In the genomic region with DNA sequence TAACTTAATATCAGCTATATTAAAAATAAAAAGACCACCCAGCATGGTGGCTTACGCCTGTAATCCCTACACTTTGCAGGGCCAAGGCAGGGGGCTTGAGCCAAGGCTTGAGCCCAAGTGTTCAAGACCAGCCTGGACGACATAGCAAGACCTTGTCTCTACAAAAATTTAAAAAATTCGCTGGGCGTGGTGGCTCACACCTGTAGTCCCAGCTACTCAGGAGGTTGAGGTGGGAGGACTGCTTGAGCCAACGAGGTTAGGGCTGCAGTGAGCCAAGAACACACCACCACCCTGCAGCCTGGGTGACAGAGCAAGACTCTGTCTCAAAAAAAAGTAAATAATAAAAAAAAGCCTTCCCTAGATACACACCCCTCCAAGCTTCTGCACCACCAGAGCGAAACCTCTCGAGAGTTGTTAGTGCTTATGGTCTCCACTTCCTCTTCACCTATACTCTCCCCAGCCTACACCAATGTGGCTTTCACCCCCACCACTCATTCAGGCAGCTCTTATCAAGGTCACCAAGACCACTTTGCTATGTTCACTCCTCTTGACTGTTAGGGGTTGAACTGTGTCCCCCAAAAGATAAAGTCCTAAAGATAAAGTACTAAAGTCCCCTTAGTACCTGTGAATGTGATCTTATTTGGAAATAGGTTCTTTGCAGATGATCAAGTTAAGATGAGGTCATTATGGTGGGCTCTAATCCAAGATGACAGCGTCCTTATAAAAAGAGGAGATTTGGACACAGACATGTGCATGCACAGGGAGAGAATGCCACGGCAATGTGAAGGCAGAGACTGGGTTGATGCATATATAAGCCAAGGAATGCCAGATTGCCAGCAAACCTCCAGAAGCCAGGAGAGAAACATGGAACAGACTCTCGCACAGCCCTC, we compare ENCODE assay signal across 8 cellular contexts. TPM values are rescaled to one million over a fixed set of nuclear protein-coding genes. Genes with fewer than 3 reads are reported as not detected.
A peak's percentile ranks its signal among the peaks of the same experiment; 100 is the strongest.
DNase-seq lines count a peak whose midpoint lies in the region; ATAC-seq and TF ChIP-seq lines count a peak whose summit lies in the region.

No MANE protein-coding gene starts in this region.

- TF ChIP-seq CTCF in Caco-2 (IDR thresholded peaks at IDR 0.05; ENCODE audit: insufficient read depth in 1 of 2, low read depth in 1 of 2, low read length in 1 of 2, severe bottlenecking in 1 of 2, unreplicated experiment in 1 of 2) (no peak), mammary epithelial cell (conservative IDR thresholded peaks at IDR 0.05 in 1 of 2, IDR thresholded peaks at IDR 0.05 in 1 of 2; ENCODE audit: extremely low read depth in 1 of 2, insufficient read depth in 1 of 2, low read depth in 1 of 2, low read length in 2 of 2) (no peak)
- TF ChIP-seq CTCF in CD8-positive, alpha-beta T cell (IDR thresholded peaks at IDR 0.05): no peak

- in situ Hi-C loops in mammary epithelial cell (cut with MboI; ENCODE audit: low sequenced_read_pairs in 2 of 2): no loop called here

- no peaks in the 10 kb centered on the region for H3K9me3 ChIP-seq in Caco-2
- H3K9me3 ChIP-seq in mammary epithelial cell (replicated peaks; ENCODE audit: insufficient read depth, low read length): no peaks in the 10 kb centered on the region
- H3K9me3 ChIP-seq in CD8-positive, alpha-beta T cell (ENCODE audit: low read length): no peaks in the 10 kb centered on the region

- peaks cover 8% of the 10 kb centered on the region for H3K36me3 Mint-ChIP-seq in Caco-2 (ENCODE audit: insufficient read depth, unreplicated experiment)
- peaks cover 5% of the 10 kb centered on the region for H3K36me3 Mint-ChIP-seq in natural killer cell treated with Interleukin-12 subunit alpha and Interleukin-12 subunit beta and Interleukin-15 and Interleukin-18, amount 100 ng/mL, for 72 hours
- peaks cover 11% of the 10 kb centered on the region for H3K36me3 Mint-ChIP-seq in CD8-positive, alpha-beta T cell

- no peak for DNase-seq in Caco-2
- DNase-seq in mammary epithelial cell: no peak
- no peak for DNase-seq in natural killer cell treated with Interleukin-12 subunit alpha and Interleukin-12 subunit beta and Interleukin-15 and Interleukin-18, amount 100 ng/mL, for 72 hours (ENCODE audit: low spot score)
- no peak for DNase-seq in DMS114 treated with DMSO at 0.1 percent for 48 hours (lab: John Stamatoyannopoulos, UW; ENCODE audit: unreplicated experiment)
- no peak for DNase-seq in CD8-positive, alpha-beta T cell
- DNase-seq in effector CD8-positive, alpha-beta T cell (lab: John Stamatoyannopoulos, UW): no peak
- no peak for DNase-seq in NCI-H2227 treated with DMSO at 0.1 percent for 48 hours (lab: John Stamatoyannopoulos, UW)

- no peaks in the 10 kb centered on the region for H3K27me3 Mint-ChIP-seq in Caco-2 (ENCODE audit: insufficient read depth, unreplicated experiment)
- no peaks in the 10 kb centered on the region for H3K27me3 Mint-ChIP-seq in natural killer cell treated with Interleukin-12 subunit alpha and Interleukin-12 subunit beta and Interleukin-15 and Interleukin-18, amount 100 ng/mL, for 72 hours
- H3K27me3 Mint-ChIP-seq in CD8-positive, alpha-beta T cell (ENCODE audit: low read depth): no peaks in the 10 kb centered on the region

- H3K4me1 ChIP-seq in Caco-2 (peaks cover 18% of the 10 kb centered on the region), mammary epithelial cell (ENCODE audit: insufficient read depth, low read length) (peaks cover 36% of the 10 kb centered on the region)
- H3K4me1 ChIP-seq in CD8-positive, alpha-beta T cell (ENCODE audit: insufficient read depth, low read length): no peaks in the 10 kb centered on the region

- peak overlapping the region; percentile 7 for H2AFZ ChIP-seq in mammary epithelial cell (ENCODE audit: low read depth, low read length)

- peak overlapping the region; percentile 96 for H3K27ac ChIP-seq in mammary epithelial cell (ENCODE audit: insufficient read depth, low read depth, low read length)
- H3K27ac ChIP-seq in CD8-positive, alpha-beta T cell (ENCODE audit: low read depth, low read length): no peak overlapping the region

- dilution Hi-C loops in mammary epithelial cell (cut with HindIII; ENCODE audit: low sequenced_read_pairs): no loop called here

- no peaks in the 10 kb centered on the region for H3K79me2 ChIP-seq in mammary epithelial cell (ENCODE audit: insufficient read depth, low read length)

- peaks cover 24% of the 10 kb centered on the region for H3K4me1 Mint-ChIP-seq in Caco-2 (ENCODE audit: low read depth, unreplicated experiment)
- peaks cover 41 to 44% of the 10 kb centered on the region in 2 donors for H3K4me1 Mint-ChIP-seq in natural killer cell treated with Interleukin-12 subunit alpha and Interleukin-12 subunit beta and Interleukin-15 and Interleukin-18, amount 100 ng/mL, for 72 hours (ENCODE audit: low read depth in 2 of 2)
- H3K4me1 Mint-ChIP-seq in CD8-positive, alpha-beta T cell (ENCODE audit: low read depth): peaks cover 10% of the 10 kb centered on the region

- H3K27me3 ChIP-seq in Caco-2 (replicated peaks; ENCODE audit: control insufficient read depth, insufficient read depth, low read length) (no peaks in the 10 kb centered on the region), mammary epithelial cell (ENCODE audit: insufficient read depth, low read length) (no peaks in the 10 kb centered on the region)
- H3K27me3 ChIP-seq in CD8-positive, alpha-beta T cell (ENCODE audit: insufficient read depth, low read length): no peaks in the 10 kb centered on the region

- no peaks in the 10 kb centered on the region; the same call in 1 of the 2 replicates for H3K36me3 ChIP-seq in Caco-2 (ENCODE audit: control insufficient read depth, insufficient read depth, low read length)
- no peaks in the 10 kb centered on the region for H3K36me3 ChIP-seq in mammary epithelial cell (ENCODE audit: insufficient read depth, low read length)
- H3K36me3 ChIP-seq in CD8-positive, alpha-beta T cell (ENCODE audit: insufficient read depth, low read length): no peaks in the 10 kb centered on the region

- ATAC-seq in HG03342 (IDR thresholded peaks at IDR 0.05; ENCODE audit: unreplicated experiment): peak; percentile 75
- no peak for ATAC-seq in natural killer cell treated with Interleukin-12 subunit alpha and Interleukin-12 subunit beta and Interleukin-15 and Interleukin-18, amount 100 ng/mL, for 72 hours
- no peak for ATAC-seq in CD8-positive, alpha-beta T cell

- peak overlapping the region; percentile 82 for H3K9ac ChIP-seq in mammary epithelial cell (ENCODE audit: insufficient read depth, low read length)

- intact Hi-C loops in Caco-2 (cut with micrococcal nuclease; ENCODE audit: unreplicated experiment) (no loop called here), mammary epithelial cell (cut with micrococcal nuclease) (no loop called here)
- intact Hi-C loops in CD8-positive, alpha-beta T cell (cut with DNase I, micrococcal nuclease): no loop called here

- BruUV-seq in Caco-2 (replicated peaks; lab: Mats Ljungman, UMichigan) (no TSS peak), mammary epithelial cell (replicated peaks; lab: Mats Ljungman, UMichigan) (no TSS peak)

- CTCF ChIA-PET in Caco-2 (lab: Charles Lee): interaction anchor here (1.2 to 1.5 kb wide), 3 partner anchors 20 to 389 kb away, joined by 3 to 4 read pairs (median 4); no protein-coding TSS in a partner anchor
- CTCF ChIA-PET in mammary epithelial cell (lab: Charles Lee; ENCODE audit: low non-redundant PET): interaction anchor here (0.6 kb wide), 1 partner anchor 13 kb away, joined by 4 read pairs; no protein-coding TSS in a partner anchor
- CTCF ChIA-PET in CD8-positive, alpha-beta T cell (lab: Charles Lee): interaction anchor here (0.7 to 3.0 kb wide), 5 partner anchors 13 to 290 kb away, joined by 3 to 18 read pairs (median 7); no protein-coding TSS in a partner anchor

- POLR2A ChIA-PET in Caco-2 (lab: Charles Lee): no interaction called here
- POLR2A ChIA-PET in CD8-positive, alpha-beta T cell (lab: Charles Lee): interaction anchor here (0.6 to 1.0 kb wide), 2 partner anchors 11 to 1313 kb away, joined by 3 read pairs; no protein-coding TSS in a partner anchor

- H3K4me2 ChIP-seq in mammary epithelial cell (ENCODE audit: insufficient read depth, low read depth, low read length): peak overlapping the region; percentile 90

- H3K27ac Mint-ChIP-seq in Caco-2 (ENCODE audit: unreplicated experiment): peak overlapping the region; percentile 74
- H3K27ac Mint-ChIP-seq in natural killer cell treated with Interleukin-12 subunit alpha and Interleukin-12 subunit beta and Interleukin-15 and Interleukin-18, amount 100 ng/mL, for 72 hours: peak overlapping the region; percentile 80
- no peak overlapping the region for H3K27ac Mint-ChIP-seq in CD8-positive, alpha-beta T cell

- WGBS in mammary epithelial cell (ENCODE audit: low coverage, missing lambda C conversion rate): 69% methylated on average over 10 of the region's 10 CpGs

- no peaks in the 10 kb centered on the region for H3K9me3 Mint-ChIP-seq in Caco-2 (ENCODE audit: unreplicated experiment)
- H3K9me3 Mint-ChIP-seq in natural killer cell treated with Interleukin-12 subunit alpha and Interleukin-12 subunit beta and Interleukin-15 and Interleukin-18, amount 100 ng/mL, for 72 hours: no peaks in the 10 kb centered on the region
- H3K9me3 Mint-ChIP-seq in CD8-positive, alpha-beta T cell: no peaks in the 10 kb centered on the region

- no peaks in the 10 kb centered on the region for H4K20me1 ChIP-seq in mammary epithelial cell (ENCODE audit: insufficient read depth, low read length)

- H3K4me3 Mint-ChIP-seq in Caco-2 (ENCODE audit: unreplicated experiment): peak overlapping the region; percentile 52
- H3K4me3 Mint-ChIP-seq in natural killer cell treated with Interleukin-12 subunit alpha and Interleukin-12 subunit beta and Interleukin-15 and Interleukin-18, amount 100 ng/mL, for 72 hours: peak overlapping the region; percentile 83
- H3K4me3 Mint-ChIP-seq in CD8-positive, alpha-beta T cell: no peak overlapping the region

- H3K4me3 ChIP-seq in Caco-2 (ENCODE audit: low read depth, low read length) (no peak overlapping the region), mammary epithelial cell (replicated peaks in 1 of 3; ENCODE audit: insufficient read depth in 1 of 3, low read depth in 2 of 3, low read length in 3 of 3) (no peak overlapping the region)
- H3K4me3 ChIP-seq in CD8-positive, alpha-beta T cell (ENCODE audit: low read depth, low read length): no peak overlapping the region

RNA-seq across cellular contexts. Expression of a gene that starts 6.8 kb away (rescaled TPM):
- total RNA-seq in Caco-2 (2022) (46.3 and 48.4 TPM in 2 replicates), mammary epithelial cell (10 to 100 TPM; 33.4 to 37.5 TPM)
- 20.1 TPM for polyA plus RNA-seq in mammary epithelial cell
- 41.7 TPM for polyA minus RNA-seq in mammary epithelial cell
- total RNA-seq in natural killer cell treated with Interleukin-12 subunit alpha and Interleukin-12 subunit beta and Interleukin-15 and Interleukin-18, amount 100 ng/mL, for 72 hours: 10 to 100 TPM; 93.1 to 98.6 TPM
- 100 to 1,000 TPM; 144 to 146 TPM for total RNA-seq in CD8-positive, alpha-beta T cell

RNA-seq across cellular contexts. Expression of a gene that starts 58.7 kb away (rescaled TPM):
- total RNA-seq in Caco-2 (2022) (18.8 and 21.8 TPM in 2 replicates), mammary epithelial cell (10 to 100 TPM in 1 of 2 donors, 1 to 10 TPM in 1; 4.8 to 11.8 TPM)
- 7.4 TPM for polyA plus RNA-seq in mammary epithelial cell
- polyA minus RNA-seq in mammary epithelial cell: 11.8 TPM
- under 1 TPM; 0.17 to 0.89 TPM for total RNA-seq in natural killer cell treated with Interleukin-12 subunit alpha and Interleukin-12 subunit beta and Interleukin-15 and Interleukin-18, amount 100 ng/mL, for 72 hours
- total RNA-seq in CD8-positive, alpha-beta T cell: under 1 TPM; 0.11 to 0.14 TPM
